ENCODE assay signal across 17 cellular contexts in genomic region chr3:49222002-49222401, GRCh38.
"Had no signal": no experiment of that assay in that cellular context is flagged by ENCODE, and none has a peak within 500 bp of the region (broad histone marks: within the 10 kb centered on the region; RNA-seq: fewer than 3 reads in every experiment).

No MANE protein-coding gene starts in this region.

- ATAC-seq: activated CD4-positive, alpha-beta T cell treated with anti-CD3 and anti-CD28 coated beads for 36 hours; mucosa of descending colon; WTC11 had no signal

- H3K4me3 ChIP-seq: ascending aorta, left ventricle myocardium inferior, mucosa of descending colon, transverse colon had no signal

- H3K36me3 ChIP-seq: ascending aorta, transverse colon had no signal

- H3K27me3 ChIP-seq: ascending aorta, transverse colon had no signal

- DNase-seq: activated CD4-positive, alpha-beta T cell treated with anti-CD3 and anti-CD28 coated beads for 36 hours; activated CD4-positive, alpha-beta T cell treated with anti-CD3 and anti-CD28 coated beads, Interleukin-2, amount 50 U/mL, for 48 hours; activated gamma-delta T cell; cerebellar nuclear complex; cortex of kidney; effector CD4-positive, alpha-beta T cell; left ventricle myocardium inferior; mucosa of descending colon; naive B cell; stimulated activated CD4-positive, alpha-beta T cell treated with anti-CD3 and anti-CD28 coated beads, Interleukin-2, amount 100 ng/mL, for 24 hours; SW 1271; T-helper 2 cell; transverse colon had no signal

- H3K27ac ChIP-seq: ascending aorta, left ventricle myocardium inferior, transverse colon had no signal

- FAIRE-seq: endothelial cell of umbilical vein, frontal cortex had no signal
